Comparison of ENCODE assay signal across 24 cellular contexts in genomic region chr16:13158427-13158826, GRCh38.
"Had no signal": no experiment of that assay in that cellular context is flagged by ENCODE, and none has a peak within 500 bp of the region (broad histone marks: within the 10 kb centered on the region; RNA-seq: fewer than 3 reads in every experiment).

No MANE protein-coding gene starts in this region.

- H3K36me3 ChIP-seq: esophagus muscularis mucosa, gastroesophageal sphincter, heart right ventricle, left lung, lower lobe of right lung had no signal

- ATAC-seq: foreskin keratinocyte, gastroesophageal sphincter, heart right ventricle, left cardiac atrium, left lung, left ventricle myocardium superior, lower lobe of right lung, mucosa of descending colon had no signal

- H3K4me3 Mint-ChIP-seq: mesothelial cell of epicardium, naive B cell had no signal

- H3K27ac Mint-ChIP-seq: mesothelial cell of epicardium, naive B cell had no signal

- H3K36me3 Mint-ChIP-seq: mesothelial cell of epicardium, naive B cell had no signal

- H3K4me3 ChIP-seq: coronary artery, dorsolateral prefrontal cortex, esophagus muscularis mucosa, gastroesophageal sphincter, heart right ventricle, left lung, lower lobe of right lung, mucosa of descending colon had no signal

- FAIRE-seq: colon, endothelial cell of umbilical vein, frontal cortex, islet of Langerhans, keratinocyte had no signal

- DNase-seq: dermis blood vessel endothelial cell; dorsolateral prefrontal cortex; effector CD4-positive, alpha-beta T cell; effector memory CD4-positive, alpha-beta T cell; foreskin keratinocyte; head of caudate nucleus; heart right ventricle; hippocampal formation; left cardiac atrium; left lung; left ventricle myocardium superior; lower lobe of right lung; mesenchymal stem cell; mucosa of descending colon; naive B cell had no signal

- H3K4me1 Mint-ChIP-seq: mesothelial cell of epicardium, naive B cell had no signal

- H3K9me3 ChIP-seq: esophagus muscularis mucosa, gastroesophageal sphincter, heart right ventricle, lower lobe of right lung had no signal

- H3K9me3 Mint-ChIP-seq: mesothelial cell of epicardium had no signal

- H3K27ac ChIP-seq: coronary artery, dorsolateral prefrontal cortex, esophagus muscularis mucosa, foreskin keratinocyte, gastroesophageal sphincter, heart right ventricle, left lung, lower lobe of right lung had no signal

- H3K4me1 ChIP-seq: esophagus muscularis mucosa, foreskin keratinocyte, gastroesophageal sphincter, heart right ventricle, left lung, lower lobe of right lung had no signal

- H3K27me3 ChIP-seq: foreskin keratinocyte, left lung had no signal
